1 cellular context compared by ENCODE assay signal in the genomic region with DNA sequence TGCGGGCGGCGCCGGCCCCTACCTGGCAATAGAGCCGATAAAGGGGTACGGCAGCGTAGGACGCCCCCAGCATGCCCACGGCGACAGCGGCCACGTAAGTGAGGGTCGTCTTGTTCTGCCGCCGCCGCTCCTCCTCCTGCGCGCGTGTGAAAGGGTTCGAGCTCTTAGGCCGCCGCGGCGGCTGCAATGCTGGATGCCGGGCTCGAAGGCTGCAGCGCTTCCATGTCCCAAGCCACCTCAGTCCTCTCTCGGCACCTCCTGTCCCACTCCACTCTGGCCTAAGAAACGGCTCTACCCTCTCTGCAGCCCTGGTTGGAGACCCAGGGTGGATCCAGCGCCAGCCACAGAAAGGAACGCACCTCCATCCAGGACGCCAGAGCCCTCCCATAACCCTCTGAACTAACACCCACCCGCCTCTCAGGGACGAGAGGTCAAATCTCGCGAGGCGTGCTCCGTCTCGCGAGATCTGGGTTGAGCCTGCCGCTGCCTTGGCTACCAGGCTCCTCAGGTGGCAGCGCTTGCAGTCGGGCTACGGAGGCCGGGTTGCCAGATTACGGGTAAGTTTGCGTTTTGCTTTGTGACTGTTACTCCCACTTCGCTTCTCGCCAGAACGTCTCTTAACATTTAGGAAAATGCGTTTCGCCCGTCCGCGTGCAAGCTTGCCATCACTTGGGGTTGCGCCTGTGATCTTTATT.
TF ChIP-seq lines count a peak whose summit lies in the region.

A gene with protein sequence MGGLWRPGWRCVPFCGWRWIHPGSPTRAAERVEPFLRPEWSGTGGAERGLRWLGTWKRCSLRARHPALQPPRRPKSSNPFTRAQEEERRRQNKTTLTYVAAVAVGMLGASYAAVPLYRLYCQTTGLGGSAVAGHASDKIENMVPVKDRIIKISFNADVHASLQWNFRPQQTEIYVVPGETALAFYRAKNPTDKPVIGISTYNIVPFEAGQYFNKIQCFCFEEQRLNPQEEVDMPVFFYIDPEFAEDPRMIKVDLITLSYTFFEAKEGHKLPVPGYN (minus strand): TSS at position 396 of the 695 bp plus-strand sequence. CDS start 8 bp downstream, at position 388.
A gene with protein sequence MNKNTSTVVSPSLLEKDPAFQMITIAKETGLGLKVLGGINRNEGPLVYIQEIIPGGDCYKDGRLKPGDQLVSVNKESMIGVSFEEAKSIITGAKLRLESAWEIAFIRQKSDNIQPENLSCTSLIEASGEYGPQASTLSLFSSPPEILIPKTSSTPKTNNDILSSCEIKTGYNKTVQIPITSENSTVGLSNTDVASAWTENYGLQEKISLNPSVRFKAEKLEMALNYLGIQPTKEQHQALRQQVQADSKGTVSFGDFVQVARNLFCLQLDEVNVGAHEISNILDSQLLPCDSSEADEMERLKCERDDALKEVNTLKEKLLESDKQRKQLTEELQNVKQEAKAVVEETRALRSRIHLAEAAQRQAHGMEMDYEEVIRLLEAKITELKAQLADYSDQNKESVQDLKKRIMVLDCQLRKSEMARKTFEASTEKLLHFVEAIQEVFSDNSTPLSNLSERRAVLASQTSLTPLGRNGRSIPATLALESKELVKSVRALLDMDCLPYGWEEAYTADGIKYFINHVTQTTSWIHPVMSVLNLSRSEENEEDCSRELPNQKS (plus strand): TSS at position 507 of the 695 bp plus-strand sequence. CDS start 17,455 bp downstream, outside the sequence.

TF ChIP-seq in HepG2, 621 proteins besides CTCF, POLR2A, EP300 and RAD21 (continued from another document and continues in another):
- TF ChIP-seq, protein P1, sequence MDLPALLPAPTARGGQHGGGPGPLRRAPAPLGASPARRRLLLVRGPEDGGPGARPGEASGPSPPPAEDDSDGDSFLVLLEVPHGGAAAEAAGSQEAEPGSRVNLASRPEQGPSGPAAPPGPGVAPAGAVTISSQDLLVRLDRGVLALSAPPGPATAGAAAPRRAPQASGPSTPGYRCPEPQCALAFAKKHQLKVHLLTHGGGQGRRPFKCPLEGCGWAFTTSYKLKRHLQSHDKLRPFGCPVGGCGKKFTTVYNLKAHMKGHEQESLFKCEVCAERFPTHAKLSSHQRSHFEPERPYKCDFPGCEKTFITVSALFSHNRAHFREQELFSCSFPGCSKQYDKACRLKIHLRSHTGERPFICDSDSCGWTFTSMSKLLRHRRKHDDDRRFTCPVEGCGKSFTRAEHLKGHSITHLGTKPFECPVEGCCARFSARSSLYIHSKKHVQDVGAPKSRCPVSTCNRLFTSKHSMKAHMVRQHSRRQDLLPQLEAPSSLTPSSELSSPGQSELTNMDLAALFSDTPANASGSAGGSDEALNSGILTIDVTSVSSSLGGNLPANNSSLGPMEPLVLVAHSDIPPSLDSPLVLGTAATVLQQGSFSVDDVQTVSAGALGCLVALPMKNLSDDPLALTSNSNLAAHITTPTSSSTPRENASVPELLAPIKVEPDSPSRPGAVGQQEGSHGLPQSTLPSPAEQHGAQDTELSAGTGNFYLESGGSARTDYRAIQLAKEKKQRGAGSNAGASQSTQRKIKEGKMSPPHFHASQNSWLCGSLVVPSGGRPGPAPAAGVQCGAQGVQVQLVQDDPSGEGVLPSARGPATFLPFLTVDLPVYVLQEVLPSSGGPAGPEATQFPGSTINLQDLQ (CRISPR knock-in tag; IDR thresholded peaks at IDR 0.05): no peak
- TF ChIP-seq SOX6 (IDR thresholded peaks at IDR 0.05) (no peak), SOX6 (CRISPR knock-in tag; IDR thresholded peaks at IDR 0.05) (peak; percentile 76), AFF4 (CRISPR knock-in tag; IDR thresholded peaks at IDR 0.05) (peak; percentile 50; the same call in 1 of the 2 replicates), MTA3 (CRISPR knock-in tag; IDR thresholded peaks at IDR 0.05) (no peak; the same call in 1 of the 2 replicates), ZNF577 (CRISPR knock-in tag; IDR thresholded peaks at IDR 0.05; ENCODE audit: borderline replicate concordance, low read depth) (no peak), PLRG1 (conservative IDR thresholded peaks at IDR 0.05) (no peak), PAX8 (CRISPR knock-in tag; IDR thresholded peaks at IDR 0.05; ENCODE audit: borderline replicate concordance) (no peak), ATF3 (CRISPR knock-in tag; IDR thresholded peaks at IDR 0.05) (no peak; the same call in 1 of the 2 replicates), ZNF547 (CRISPR knock-in tag; IDR thresholded peaks at IDR 0.05) (peak; percentile 92), ZNF205 (CRISPR knock-in tag; IDR thresholded peaks at IDR 0.05) (0 out of 2 replicates have a peak, but pooled peaks have one; percentile 12), GTF2F1 (IDR thresholded peaks at IDR 0.05; ENCODE audit: low read length) (no peak), MAFF (IDR thresholded peaks at IDR 0.05; ENCODE audit: low read depth, low read length) (no peak), ARID3A (IDR thresholded peaks at IDR 0.05; ENCODE audit: low read depth, low read length) (no peak), ZFP36L1 (CRISPR knock-in tag; IDR thresholded peaks at IDR 0.05) (peak; percentile 82; the same call in 1 of the 2 replicates), ZNF782 (CRISPR knock-in tag; IDR thresholded peaks at IDR 0.05; ENCODE audit: borderline replicate concordance) (no peak; the same call in 1 of the 2 replicates), SNAPC5 (CRISPR knock-in tag; IDR thresholded peaks at IDR 0.05; ENCODE audit: borderline replicate concordance) (no peak; the same call in 1 of the 2 replicates), ZNF484 (CRISPR knock-in tag; IDR thresholded peaks at IDR 0.05; ENCODE audit: borderline replicate concordance, low read depth) (no peak), CENPX (CRISPR knock-in tag; IDR thresholded peaks at IDR 0.05) (no peak), SMARCE1 (IDR thresholded peaks at IDR 0.05; ENCODE audit: borderline replicate concordance) (no peak), GZF1 (CRISPR knock-in tag; IDR thresholded peaks at IDR 0.05) (peak; percentile 23; the same call in 1 of the 2 replicates), YEATS2 (CRISPR knock-in tag; IDR thresholded peaks at IDR 0.05; ENCODE audit: borderline replicate concordance) (peak; percentile 99), FOXO1 (CRISPR knock-in tag; IDR thresholded peaks at IDR 0.05) (no peak; the same call in 1 of the 2 replicates), SMAD9 (CRISPR knock-in tag; IDR thresholded peaks at IDR 0.05) (0 out of 2 replicates have a peak, but pooled peaks have one; percentile 56), TRIM24 (CRISPR knock-in tag; IDR thresholded peaks at IDR 0.05) (no peak), GABPB1 (CRISPR knock-in tag; IDR thresholded peaks at IDR 0.05) (peak; percentile 67), SRSF1 (optimal IDR thresholded peaks at IDR 0.05; ENCODE audit: low read depth, low read length) (peak; percentile 92), ZNF720 (CRISPR knock-in tag; IDR thresholded peaks at IDR 0.05) (no peak), NRL (CRISPR knock-in tag; IDR thresholded peaks at IDR 0.05; ENCODE audit: borderline replicate concordance) (peak; percentile 85), RBM22 (optimal IDR thresholded peaks at IDR 0.05; ENCODE audit: low read length) (peak; percentile 92), ZNF704 (CRISPR knock-in tag; IDR thresholded peaks at IDR 0.05; ENCODE audit: borderline replicate concordance) (no peak), ZNF350 (CRISPR knock-in tag; IDR thresholded peaks at IDR 0.05; ENCODE audit: borderline replicate concordance, low read depth) (peak; percentile 92; the same call in 1 of the 2 replicates)
- TF ChIP-seq, protein P2, sequence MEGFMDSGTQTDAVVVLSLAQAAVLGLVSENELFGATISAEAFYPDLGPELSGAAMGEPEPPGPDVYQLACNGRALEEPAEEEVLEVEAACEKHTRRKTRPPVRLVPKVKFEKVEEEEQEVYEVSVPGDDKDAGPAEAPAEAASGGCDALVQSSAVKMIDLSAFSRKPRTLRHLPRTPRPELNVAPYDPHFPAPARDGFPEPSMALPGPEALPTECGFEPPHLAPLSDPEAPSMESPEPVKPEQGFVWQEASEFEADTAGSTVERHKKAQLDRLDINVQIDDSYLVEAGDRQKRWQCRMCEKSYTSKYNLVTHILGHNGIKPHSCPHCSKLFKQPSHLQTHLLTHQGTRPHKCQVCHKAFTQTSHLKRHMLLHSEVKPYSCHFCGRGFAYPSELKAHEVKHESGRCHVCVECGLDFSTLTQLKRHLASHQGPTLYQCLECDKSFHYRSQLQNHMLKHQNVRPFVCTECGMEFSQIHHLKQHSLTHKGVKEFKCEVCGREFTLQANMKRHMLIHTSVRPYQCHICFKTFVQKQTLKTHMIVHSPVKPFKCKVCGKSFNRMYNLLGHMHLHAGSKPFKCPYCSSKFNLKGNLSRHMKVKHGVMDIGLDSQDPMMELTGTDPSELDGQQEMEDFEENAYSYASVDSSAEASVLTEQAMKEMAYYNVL (CRISPR knock-in tag; IDR thresholded peaks at IDR 0.05; ENCODE audit: borderline replicate concordance): peak; percentile 78; the same call in 1 of the 2 replicates
- TF ChIP-seq, protein P3, sequence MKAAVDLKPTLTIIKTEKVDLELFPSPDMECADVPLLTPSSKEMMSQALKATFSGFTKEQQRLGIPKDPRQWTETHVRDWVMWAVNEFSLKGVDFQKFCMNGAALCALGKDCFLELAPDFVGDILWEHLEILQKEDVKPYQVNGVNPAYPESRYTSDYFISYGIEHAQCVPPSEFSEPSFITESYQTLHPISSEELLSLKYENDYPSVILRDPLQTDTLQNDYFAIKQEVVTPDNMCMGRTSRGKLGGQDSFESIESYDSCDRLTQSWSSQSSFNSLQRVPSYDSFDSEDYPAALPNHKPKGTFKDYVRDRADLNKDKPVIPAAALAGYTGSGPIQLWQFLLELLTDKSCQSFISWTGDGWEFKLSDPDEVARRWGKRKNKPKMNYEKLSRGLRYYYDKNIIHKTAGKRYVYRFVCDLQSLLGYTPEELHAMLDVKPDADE (CRISPR knock-in tag; IDR thresholded peaks at IDR 0.05): no peak
- TF ChIP-seq, protein P4, sequence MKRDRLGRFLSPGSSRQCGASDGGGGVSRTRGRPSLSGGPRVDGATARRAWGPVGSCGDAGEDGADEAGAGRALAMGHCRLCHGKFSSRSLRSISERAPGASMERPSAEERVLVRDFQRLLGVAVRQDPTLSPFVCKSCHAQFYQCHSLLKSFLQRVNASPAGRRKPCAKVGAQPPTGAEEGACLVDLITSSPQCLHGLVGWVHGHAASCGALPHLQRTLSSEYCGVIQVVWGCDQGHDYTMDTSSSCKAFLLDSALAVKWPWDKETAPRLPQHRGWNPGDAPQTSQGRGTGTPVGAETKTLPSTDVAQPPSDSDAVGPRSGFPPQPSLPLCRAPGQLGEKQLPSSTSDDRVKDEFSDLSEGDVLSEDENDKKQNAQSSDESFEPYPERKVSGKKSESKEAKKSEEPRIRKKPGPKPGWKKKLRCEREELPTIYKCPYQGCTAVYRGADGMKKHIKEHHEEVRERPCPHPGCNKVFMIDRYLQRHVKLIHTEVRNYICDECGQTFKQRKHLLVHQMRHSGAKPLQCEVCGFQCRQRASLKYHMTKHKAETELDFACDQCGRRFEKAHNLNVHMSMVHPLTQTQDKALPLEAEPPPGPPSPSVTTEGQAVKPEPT (CRISPR knock-in tag; IDR thresholded peaks at IDR 0.05; ENCODE audit: low read depth): no peak
- TF ChIP-seq, protein P5, sequence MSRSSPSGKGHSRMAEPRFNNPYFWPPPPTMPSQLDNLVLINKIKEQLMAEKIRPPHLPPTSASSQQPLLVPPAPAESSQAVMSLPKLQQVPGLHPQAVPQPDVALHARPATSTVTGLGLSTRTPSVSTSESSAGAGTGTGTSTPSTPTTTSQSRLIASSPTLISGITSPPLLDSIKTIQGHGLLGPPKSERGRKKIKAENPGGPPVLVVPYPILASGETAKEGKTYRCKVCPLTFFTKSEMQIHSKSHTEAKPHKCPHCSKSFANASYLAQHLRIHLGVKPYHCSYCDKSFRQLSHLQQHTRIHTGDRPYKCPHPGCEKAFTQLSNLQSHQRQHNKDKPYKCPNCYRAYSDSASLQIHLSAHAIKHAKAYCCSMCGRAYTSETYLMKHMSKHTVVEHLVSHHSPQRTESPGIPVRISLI (CRISPR knock-in tag; IDR thresholded peaks at IDR 0.05; ENCODE audit: borderline replicate concordance): no peak
